Comparison of ENCODE assay signal across 9 cellular contexts in genomic region chr2:233267516-233268245, GRCh38. TPM values are rescaled to one million over a fixed set of nuclear protein-coding genes. Genes with fewer than 3 reads are reported as not detected.
DNase-seq lines count a peak whose midpoint lies in the region; ATAC-seq and TF ChIP-seq lines count a peak whose summit lies in the region.
"Had no signal": no experiment of that assay in that cellular context is flagged by ENCODE, and none has a peak within 500 bp of the region (broad histone marks: within the 10 kb centered on the region; RNA-seq: fewer than 3 reads in every experiment).

No MANE protein-coding gene starts in this region.

- intact Hi-C loops in dorsolateral prefrontal cortex (cut with DNase I) = no loop called here

- ATAC-seq in HG02642 (IDR thresholded peaks at IDR 0.05; ENCODE audit: poor library complexity, unreplicated experiment) (peak; percentile 70), GM18520 (IDR thresholded peaks at IDR 0.05; ENCODE audit: unreplicated experiment) (no peak)

- H3K27ac ChIP-seq in effector memory CD4-positive, alpha-beta T cell (ENCODE audit: insufficient read depth, low read length, poor library complexity, severe bottlenecking) = peak overlapping the region; percentile 83
- H3K27ac ChIP-seq in dorsolateral prefrontal cortex = no peak overlapping the region

- peaks cover 42% of the 10 kb centered on the region for H3K4me1 ChIP-seq in effector memory CD4-positive, alpha-beta T cell (ENCODE audit: control insufficient read depth, insufficient read depth, low read length, poor library complexity, severe bottlenecking)

- H3K36me3 Mint-ChIP-seq in stimulated activated naive CD8-positive, alpha-beta T cell treated with anti-CD3 and anti-CD28 coated beads, Interleukin-15, Interleukin-2, amounts not matched to agents 100 ng/mL and 50 ng/mL, for 24 hours (ENCODE audit: low read depth) = peaks cover 94% of the 10 kb centered on the region

- H3K4me3 ChIP-seq in effector memory CD4-positive, alpha-beta T cell (ENCODE audit: insufficient read depth, low read depth, low read length, poor library complexity, severe bottlenecking) = peak overlapping the region; percentile 13
- H3K4me3 ChIP-seq in dorsolateral prefrontal cortex = no peak overlapping the region

- peak overlapping the region; percentile 73 for H3K4me3 Mint-ChIP-seq in stimulated activated naive CD8-positive, alpha-beta T cell treated with anti-CD3 and anti-CD28 coated beads, Interleukin-15, Interleukin-2, amounts not matched to agents 100 ng/mL and 50 ng/mL, for 24 hours

- H3K9me3 ChIP-seq in effector memory CD4-positive, alpha-beta T cell (ENCODE audit: control insufficient read depth, low read length) = no peaks in the 10 kb centered on the region

- H3K27me3 Mint-ChIP-seq in stimulated activated naive CD8-positive, alpha-beta T cell treated with anti-CD3 and anti-CD28 coated beads, Interleukin-15, Interleukin-2, amounts not matched to agents 100 ng/mL and 50 ng/mL, for 24 hours = no peaks in the 10 kb centered on the region

- no peaks in the 10 kb centered on the region for H3K9me3 Mint-ChIP-seq in stimulated activated naive CD8-positive, alpha-beta T cell treated with anti-CD3 and anti-CD28 coated beads, Interleukin-15, Interleukin-2, amounts not matched to agents 100 ng/mL and 50 ng/mL, for 24 hours

- peak; percentile 39 for DNase-seq in GF-D8 (lab: John Stamatoyannopoulos, UW)
- peak; percentile 5 to 65 (median 34) for DNase-seq in activated CD4-positive, CD25-positive, alpha-beta regulatory T cell (lab: John Stamatoyannopoulos, UW)
- peak; percentile 79 to 82 (median 82) for DNase-seq in effector memory CD4-positive, alpha-beta T cell
- no peak for DNase-seq in dorsolateral prefrontal cortex
- DNase-seq in GDM1 (lab: John Stamatoyannopoulos, UW) = no peak

- H3K36me3 ChIP-seq in effector memory CD4-positive, alpha-beta T cell (ENCODE audit: control insufficient read depth, insufficient read depth, low read length) = peaks cover 45% of the 10 kb centered on the region

- peaks cover 61% of the 10 kb centered on the region for H3K4me1 Mint-ChIP-seq in stimulated activated naive CD8-positive, alpha-beta T cell treated with anti-CD3 and anti-CD28 coated beads, Interleukin-15, Interleukin-2, amounts not matched to agents 100 ng/mL and 50 ng/mL, for 24 hours (ENCODE audit: low read depth)

- H3K27me3 ChIP-seq in effector memory CD4-positive, alpha-beta T cell (replicated peaks; ENCODE audit: control insufficient read depth, insufficient read depth, low read length, poor library complexity, severe bottlenecking) = no peaks in the 10 kb centered on the region
- no peaks in the 10 kb centered on the region for H3K27me3 ChIP-seq in dorsolateral prefrontal cortex

- no peak for TF ChIP-seq CTCF in dorsolateral prefrontal cortex (IDR thresholded peaks at IDR 0.05 in 54 of 56, conservative IDR thresholded peaks at IDR 0.05 in 2 of 56; ENCODE audit: low read depth in 1 of 56, partially characterized antibody in 56 of 56)

- H3K27ac Mint-ChIP-seq in stimulated activated naive CD8-positive, alpha-beta T cell treated with anti-CD3 and anti-CD28 coated beads, Interleukin-15, Interleukin-2, amounts not matched to agents 100 ng/mL and 50 ng/mL, for 24 hours = peak overlapping the region; percentile 93

RNA-seq across cellular contexts. Expression of gene ATG16L1, which starts 16.2 kb away (rescaled TPM):
- 10 to 100 TPM; 32.3 to 74.5 (median 53.4) TPM for total RNA-seq in dorsolateral prefrontal cortex

RNA-seq across cellular contexts. Expression of gene SAG, which starts 39.9 kb away (rescaled TPM):
- total RNA-seq in dorsolateral prefrontal cortex = 1 to 10 TPM in 6 of 120 experiments, under 1 TPM in 17, not detected in 97; 0.07 to 3.2 (median 0.61) TPM
- total RNA-seq: renal cortical epithelial cell had no signal

Comparison
In these comparisons a context has a peak if more than half of its experiments do, and no peak if none do; other contexts are left out.
1. DNase-seq: peak in GF-D8 (single experiment), activated CD4-positive, CD25-positive, alpha-beta regulatory T cell (4 of 4) and effector memory CD4-positive, alpha-beta T cell (3 of 3); none in dorsolateral prefrontal cortex (0 of 10) and GDM1 (single experiment).